8 cellular contexts compared by ENCODE assay signal in genomic region chr22:41543854-41544670, GRCh38. TPM values are rescaled to one million over a fixed set of nuclear protein-coding genes. Genes with fewer than 3 reads are reported as not detected.
DNase-seq lines count a peak whose midpoint lies in the region; ATAC-seq, FAIRE-seq and TF ChIP-seq lines count a peak whose summit lies in the region.

Gene POLR3H, minus strand, starts transcription at chr22:41544470. Its CDS starts 369 bp downstream, at chr22:41544101.

- H3K27ac ChIP-seq in keratinocyte (ENCODE audit: control insufficient read depth, insufficient read depth, low read length) = peak within 1 kb of the TSS; percentile 72

- peaks cover 4% of the 10 kb centered on the region for H4K20me1 ChIP-seq in keratinocyte (ENCODE audit: control insufficient read depth, extremely low read depth, insufficient read depth, low read length)

- peaks cover 12% of the 10 kb centered on the region in 2 experiments for H3K36me3 ChIP-seq in keratinocyte (ENCODE audit: control insufficient read depth in 2 of 2, extremely low read depth in 1 of 2, insufficient read depth in 2 of 2, low read length in 2 of 2)

- ATAC-seq in GM19035 (IDR thresholded peaks at IDR 0.05; ENCODE audit: unreplicated experiment) (peak; percentile 94), HG03354 (IDR thresholded peaks at IDR 0.05; ENCODE audit: poor library complexity, severe bottlenecking, unreplicated experiment) (peak; percentile 89)
- peak; percentile 97 to 98 for ATAC-seq in activated CD4-positive, CD25-positive, alpha-beta regulatory T cell treated with anti-CD3 and anti-CD28 coated beads, Interleukin-2, amount 50 U/mL, for 24 hours

- H3K9me3 ChIP-seq in keratinocyte (ENCODE audit: control insufficient read depth, low read depth, low read length) = no peaks in the 10 kb centered on the region

- peaks cover 9% of the 10 kb centered on the region for H3K4me1 ChIP-seq in keratinocyte (ENCODE audit: control insufficient read depth, extremely low read depth, insufficient read depth, low read length)

- H3K27me3 ChIP-seq in keratinocyte (ENCODE audit: control insufficient read depth, extremely low read depth, insufficient read depth, low read length) = no peaks in the 10 kb centered on the region

- TF ChIP-seq CTCF in keratinocyte (optimal IDR thresholded peaks at IDR 0.05 in 1 of 3, IDR thresholded peaks at IDR 0.05 in 1 of 3, conservative IDR thresholded peaks at IDR 0.05 in 1 of 3; ENCODE audit: extremely low read depth in 1 of 3, insufficient read depth in 2 of 3, low read length in 3 of 3) = peak; percentile 44 to 80 (median 52)

- peak within 1 kb of the TSS; percentile 95 for H3K4me2 ChIP-seq in keratinocyte (ENCODE audit: control insufficient read depth, extremely low read depth, insufficient read depth, low read depth, low read length)

- H3K9me1 ChIP-seq in keratinocyte (ENCODE audit: control insufficient read depth, extremely low read depth, insufficient read depth, low read length) = peaks cover 2% of the 10 kb centered on the region

- DNase-seq in AML-193 (lab: John Stamatoyannopoulos, UW) = peak; percentile 95 to 97
- DNase-seq in NCI-H446 treated with DMSO at 0.1 percent for 48 hours (lab: John Stamatoyannopoulos, UW) = peak; percentile 94
- DNase-seq in cerebellar cortex (ENCODE audit: low spot score) = peak; percentile 99
- peak; percentile 78 for DNase-seq in keratinocyte (ENCODE audit: low read depth, low spot score)
- DNase-seq in stimulated activated CD4-positive, alpha-beta T cell treated with anti-CD3 and anti-CD28 coated beads, Interleukin-15, amount 100 ng/mL, for 1 hour (ENCODE audit: low read depth in 1 of 2, low spot score in 1 of 2) = peak; percentile 91 to 95

- peak within 1 kb of the TSS; percentile 86 for H2AFZ ChIP-seq in keratinocyte (ENCODE audit: control insufficient read depth, low read length)

- H3K4me3 ChIP-seq in keratinocyte (ENCODE audit: control insufficient read depth in 2 of 3, extremely low read depth in 1 of 3, insufficient read depth in 2 of 3, low read depth in 1 of 3, low read length in 3 of 3) = peak within 1 kb of the TSS; percentile 88 to 92 (median 91)

- peak; percentile 83 for FAIRE-seq in keratinocyte (lab: Jason Lieb, UNC)

- H3K79me2 ChIP-seq in keratinocyte (ENCODE audit: control insufficient read depth, insufficient read depth, low read length) = peaks cover 48% of the 10 kb centered on the region

- peak within 1 kb of the TSS; percentile 93 for H3K9ac ChIP-seq in keratinocyte (ENCODE audit: control insufficient read depth, extremely low read depth, insufficient read depth, low read length)

- dilution Hi-C loops in keratinocyte (cut with MboI; ENCODE audit: extremely low pct_ligation_motif_present, low sequenced_read_pairs) = no loop called here

RNA-seq across cellular contexts. Expression of gene POLR3H, which starts in this region (rescaled TPM):
- polyA plus RNA-seq in keratinocyte = 41.4 to 63.0 TPM (median 44.7 TPM) in 3 replicates
- 12.3 TPM for polyA plus RNA-seq in keratinocyte (2011; ENCODE audit: low read depth)
- polyA plus RNA-seq in keratinocyte (2011; cell fraction: cytosol; rRNA removed) = 52.9 and 63.3 TPM in 2 replicates
- 33.7 and 39.6 TPM in 2 replicates for polyA plus RNA-seq in keratinocyte (2011; cell fraction: nucleus; rRNA removed)
- 18.2 and 59.6 TPM in 2 replicates for polyA plus RNA-seq in keratinocyte (2012; ENCODE audit: low replicate concordance)
- polyA minus RNA-seq in keratinocyte = 48.6 to 76.9 TPM (median 57.6 TPM) in 3 replicates
- polyA minus RNA-seq in keratinocyte (2011; cell fraction: cytosol; rRNA and poly(A)+ RNA removed) = 22.8 TPM
- polyA minus RNA-seq in keratinocyte (2011; cell fraction: nucleus; rRNA and poly(A)+ RNA removed) = 11.1 and 16.3 TPM in 2 replicates

Comparison
In these comparisons a context has a peak if more than half of its experiments do, and no peak if none do; other contexts are left out.
1. Peak in every context shown above with its lines: DNase-seq, ATAC-seq, H3K4me3 ChIP-seq and H3K27ac ChIP-seq.